Comparison of ENCODE assay signal across 10 cellular contexts in the genomic region with DNA sequence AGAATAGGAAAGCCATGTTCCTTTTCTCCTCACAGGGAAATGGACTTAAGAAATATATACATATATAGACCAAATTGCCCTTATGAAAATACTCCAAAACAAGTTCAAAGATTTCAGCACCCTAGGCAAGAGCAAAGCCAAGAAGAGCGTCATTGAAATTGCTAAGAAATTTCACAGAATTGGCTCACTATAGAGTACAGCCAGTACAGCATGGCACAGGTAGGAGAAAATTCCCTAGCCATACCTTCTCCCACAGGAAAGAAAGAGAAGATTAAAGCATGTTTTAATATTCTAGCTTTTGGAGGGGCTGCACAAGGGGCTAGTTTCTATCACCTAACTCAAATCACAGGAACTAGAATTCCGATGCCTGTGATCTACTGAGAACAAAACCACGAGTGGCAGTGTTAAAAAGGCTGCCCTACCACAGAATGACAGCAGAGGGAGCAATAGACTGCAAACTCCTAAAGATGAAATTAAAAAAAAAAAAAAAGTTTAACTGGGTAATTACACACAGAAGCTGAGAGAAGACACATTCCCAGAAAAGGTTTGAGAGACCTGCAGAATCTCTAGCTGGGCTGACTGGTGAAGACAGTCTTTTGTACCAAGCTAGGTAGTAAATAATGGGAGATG. TPM values are rescaled to one million over a fixed set of nuclear protein-coding genes. Genes with fewer than 3 reads are reported as not detected.
A peak's percentile ranks its signal among the peaks of the same experiment; 100 is the strongest.
DNase-seq lines count a peak whose midpoint lies in the region; ATAC-seq and TF ChIP-seq lines count a peak whose summit lies in the region.
"Not testable (repeated sequence)": the region's sequence is repeated elsewhere in the genome, so short reads cannot be mapped to it uniquely, and the experiment has no call there.
"Had no signal": no experiment of that assay in that cellular context is flagged by ENCODE, and none has a peak within 500 bp of the region (broad histone marks: within the 10 kb centered on the region; RNA-seq: fewer than 3 reads in every experiment).

No MANE protein-coding gene starts in this region.

- H3K4me1 Mint-ChIP-seq in activated CD4-positive, alpha-beta T cell treated with anti-CD3 and anti-CD28 coated beads for 36 hours = not testable (repeated sequence)
- peaks cover 16% of the 10 kb centered on the region for H3K4me1 Mint-ChIP-seq in endothelial cell (ENCODE audit: unreplicated experiment)

- not testable (repeated sequence) for H3K4me3 ChIP-seq in liver (ENCODE audit: low read depth in 1 of 3, low read length in 3 of 3)

- H3K9ac ChIP-seq in liver (ENCODE audit: low read depth in 1 of 2, low read length in 2 of 2) = not testable (repeated sequence)

- intact Hi-C loops in activated CD4-positive, alpha-beta T cell treated with anti-CD3 and anti-CD28 coated beads for 36 hours (cut with DNase I, micrococcal nuclease) = loop anchor here (1.0 to 10.0 kb wide), 4 partner anchors 297 to 565 kb away; no protein-coding TSS in a partner anchor

- peak; percentile 9 for DNase-seq in DMS114 treated with DMSO at 0.1 percent for 48 hours (lab: John Stamatoyannopoulos, UW; ENCODE audit: unreplicated experiment)
- DNase-seq in NCI-H526 treated with DMSO at 0.1 percent for 48 hours (lab: John Stamatoyannopoulos, UW) = peak; percentile 1
- DNase-seq in activated CD4-positive, alpha-beta T cell treated with anti-CD3 and anti-CD28 coated beads for 36 hours = peak; percentile 40
- DNase-seq in endothelial cell (ENCODE audit: low spot score) = peak; percentile 57
- DNase-seq in stimulated activated naive CD4-positive, alpha-beta T cell (lab: John Stamatoyannopoulos, UW) = peak in 4 of 6 experiments; percentile 1 to 5 (median 2)

- CTCF ChIA-PET in activated CD4-positive, alpha-beta T cell treated with anti-CD3 and anti-CD28 coated beads for 36 hours (lab: Charles Lee) = interaction anchor here (0.6 to 0.7 kb wide), 4 partner anchors 38 to 999 kb away, joined by 3 to 5 read pairs (median 4); no protein-coding TSS in a partner anchor

- not testable (repeated sequence) for H3K27me3 Mint-ChIP-seq in activated CD4-positive, alpha-beta T cell treated with anti-CD3 and anti-CD28 coated beads for 36 hours; endothelial cell (ENCODE audit: unreplicated experiment)

- H3K36me3 ChIP-seq in liver (ENCODE audit: control insufficient read depth in 4 of 4, insufficient read depth in 3 of 4, low read depth in 1 of 4, low read length in 3 of 4) = not testable (repeated sequence)

- not testable (repeated sequence) for H3K27ac Mint-ChIP-seq in activated CD4-positive, alpha-beta T cell treated with anti-CD3 and anti-CD28 coated beads for 36 hours; endothelial cell (ENCODE audit: unreplicated experiment)

- TF ChIP-seq CTCF in endothelial cell (IDR thresholded peaks at IDR 0.05; ENCODE audit: unreplicated experiment) (peak; percentile 79), liver (IDR thresholded peaks at IDR 0.05; ENCODE audit: low read depth, low read length, missing input control) (peak; percentile 43)

- ATAC-seq in GM19463 (IDR thresholded peaks at IDR 0.05; ENCODE audit: unreplicated experiment) (peak; percentile 55), HG03442 (IDR thresholded peaks at IDR 0.05; ENCODE audit: unreplicated experiment) (peak; percentile 46)
- ATAC-seq in activated CD4-positive, alpha-beta T cell treated with anti-CD3 and anti-CD28 coated beads for 36 hours = not testable (repeated sequence)

- H3K27ac ChIP-seq in liver (ENCODE audit: low read depth in 1 of 2, low read length in 2 of 2) = not testable (repeated sequence)

- H3K27me3 ChIP-seq in liver (ENCODE audit: control insufficient read depth in 4 of 4, insufficient read depth in 4 of 4, low read length in 3 of 4) = not testable (repeated sequence)

- not testable (repeated sequence) for H3K9me3 ChIP-seq in liver (ENCODE audit: control insufficient read depth in 4 of 4, low read length in 3 of 4)

- not testable (repeated sequence) for H3K4me3 Mint-ChIP-seq in activated CD4-positive, alpha-beta T cell treated with anti-CD3 and anti-CD28 coated beads for 36 hours; endothelial cell (ENCODE audit: unreplicated experiment)

- peak; percentile 72 to 77 for TF ChIP-seq RAD21 in liver (IDR thresholded peaks at IDR 0.05)

- 6% methylated on average over 3 of the region's 3 CpGs for WGBS in liver

- not testable (repeated sequence) for H3K36me3 Mint-ChIP-seq in activated CD4-positive, alpha-beta T cell treated with anti-CD3 and anti-CD28 coated beads for 36 hours (ENCODE audit: low read depth); endothelial cell (ENCODE audit: low read depth, unreplicated experiment)

- H3K4me1 ChIP-seq in liver (ENCODE audit: control insufficient read depth in 4 of 4, insufficient read depth in 4 of 4, low read length in 3 of 4) = not testable (repeated sequence)

- H3K9me3 Mint-ChIP-seq in activated CD4-positive, alpha-beta T cell treated with anti-CD3 and anti-CD28 coated beads for 36 hours (ENCODE audit: low read depth); endothelial cell (ENCODE audit: unreplicated experiment): not testable (repeated sequence)

- POLR2A ChIA-PET in activated CD4-positive, alpha-beta T cell treated with anti-CD3 and anti-CD28 coated beads for 36 hours (lab: Charles Lee) = not testable (repeated sequence)

RNA-seq across cellular contexts. Expression of a gene that starts 37.5 kb away (rescaled TPM):
- not detected for total RNA-seq in activated CD4-positive, alpha-beta T cell treated with anti-CD3 and anti-CD28 coated beads for 36 hours
- total RNA-seq in endothelial cell (ENCODE audit: unreplicated experiment) = not detected
- total RNA-seq in liver = not detected
- not detected for polyA plus RNA-seq in liver
- total RNA-seq: mesenteric fat pad, vagina had no signal

Comparison
In these comparisons a context has a peak if more than half of its experiments do, and no peak if none do; other contexts are left out.
1. DNase-seq: peak in every context shown above with its lines; median percentile 57 in endothelial cell; 40 in activated CD4-positive, alpha-beta T cell treated with anti-CD3 and anti-CD28 coated beads for 36 hours; 9 in DMS114 treated with DMSO at 0.1 percent for 48 hours; 2 in stimulated activated naive CD4-positive, alpha-beta T cell; 1 in NCI-H526 treated with DMSO at 0.1 percent for 48 hours.